Comparison of ENCODE assay signal across 8 cellular contexts in genomic region chr16:684067-684794, GRCh38. TPM values are rescaled to one million over a fixed set of nuclear protein-coding genes. Genes with fewer than 3 reads are reported as not detected.
DNase-seq lines count a peak whose midpoint lies in the region; ATAC-seq and TF ChIP-seq lines count a peak whose summit lies in the region.

JMJD8 (minus strand) TSS chr16:684334; CDS start chr16:684319, 15 bp downstream.

- H3K9me3 ChIP-seq in BE2C = no peaks in the 10 kb centered on the region
- H3K9me3 ChIP-seq in colonic mucosa = no peaks in the 10 kb centered on the region

- CTCF ChIA-PET in activated CD4-positive, alpha-beta T cell treated with anti-CD3 and anti-CD28 coated beads, Interleukin-2, amount 10 ng/mL, durations not matched to agents 7 days and 5 days (lab: Charles Lee) = interaction anchor here (1.4 kb wide), 1 partner anchor 11 kb away, joined by 4 read pairs; no protein-coding TSS in a partner anchor

- TF ChIP-seq CTCF in BE2C (IDR thresholded peaks at IDR 0.05; ENCODE audit: low read depth, low read length) (no peak), colonic mucosa (IDR thresholded peaks at IDR 0.05) (no peak)

- peaks cover 45% of the 10 kb centered on the region for H3K4me1 Mint-ChIP-seq in activated CD4-positive, alpha-beta T cell treated with anti-CD3 and anti-CD28 coated beads, Interleukin-2, amount 10 ng/mL, durations not matched to agents 7 days and 5 days

- POLR2A ChIA-PET in activated CD4-positive, alpha-beta T cell treated with anti-CD3 and anti-CD28 coated beads, Interleukin-2, amount 10 ng/mL, durations not matched to agents 7 days and 5 days (lab: Charles Lee) = interaction anchor here (0.6 kb wide), 2 partner anchors 122 to 153 kb away, joined by 3 to 5 read pairs; no protein-coding TSS in a partner anchor

- peak within 1 kb of the TSS; percentile 69 for H3K27ac Mint-ChIP-seq in activated CD4-positive, alpha-beta T cell treated with anti-CD3 and anti-CD28 coated beads, Interleukin-2, amount 10 ng/mL, durations not matched to agents 7 days and 5 days

- H3K9ac ChIP-seq in colonic mucosa (ENCODE audit: low read depth in 2 of 2, low read length in 2 of 2) = peak within 1 kb of the TSS; percentile 78 to 90

- ATAC-seq in HG03457 (IDR thresholded peaks at IDR 0.05; ENCODE audit: unreplicated experiment) = peak; percentile 43

- peaks cover 51% of the 10 kb centered on the region for H3K36me3 ChIP-seq in BE2C
- peaks cover 6% of the 10 kb centered on the region for H3K36me3 ChIP-seq in colonic mucosa

- peaks cover 18% of the 10 kb centered on the region for H3K36me3 Mint-ChIP-seq in activated CD4-positive, alpha-beta T cell treated with anti-CD3 and anti-CD28 coated beads, Interleukin-2, amount 10 ng/mL, durations not matched to agents 7 days and 5 days (ENCODE audit: low read depth)

- H3K4me1 ChIP-seq in BE2C (peaks cover 12% of the 10 kb centered on the region; the same call in 1 of the 2 replicates), colonic mucosa (peaks cover 40% of the 10 kb centered on the region)

- H3K4me3 ChIP-seq in BE2C (ENCODE audit: low read depth, low read length) (peak within 1 kb of the TSS; percentile 69), colonic mucosa (peak within 1 kb of the TSS; percentile 63)

- H3K4me3 Mint-ChIP-seq in activated CD4-positive, alpha-beta T cell treated with anti-CD3 and anti-CD28 coated beads, Interleukin-2, amount 10 ng/mL, durations not matched to agents 7 days and 5 days = peak within 1 kb of the TSS; percentile 75

- no peaks in the 10 kb centered on the region for H3K9me3 Mint-ChIP-seq in activated CD4-positive, alpha-beta T cell treated with anti-CD3 and anti-CD28 coated beads, Interleukin-2, amount 10 ng/mL, durations not matched to agents 7 days and 5 days

- intact Hi-C loops in colonic mucosa (cut with DNase I) = no loop called here

- H3K27me3 ChIP-seq in BE2C (no peaks in the 10 kb centered on the region), colonic mucosa (no peaks in the 10 kb centered on the region)

- DNase-seq in BE2C (peak; percentile 99), GM19240 (ENCODE audit: insufficient read length, low spot score) (peak; percentile 99), NCI-H526 treated with DMSO at 0.1 percent for 48 hours (lab: John Stamatoyannopoulos, UW) (peak; percentile 78), colonic mucosa (peak; percentile 97), left kidney (ENCODE audit: low read depth, low spot score) (peak; percentile 98)
- peak; percentile 97 for DNase-seq in activated CD4-positive, alpha-beta T cell treated with anti-CD3 and anti-CD28 coated beads, Interleukin-2, amount 10 ng/mL, durations not matched to agents 7 days and 5 days
- peak; percentile 91 to 97 for DNase-seq in stimulated activated CD4-positive, alpha-beta T cell treated with anti-CD3 and anti-CD28 coated beads, Interleukin-1b, Interleukin-23, amount 100 ng/mL, for 4 hours (ENCODE audit: low read depth in 2 of 2)

- peak within 1 kb of the TSS; percentile 60 for H3K27ac ChIP-seq in colonic mucosa

- no peaks in the 10 kb centered on the region for H3K27me3 Mint-ChIP-seq in activated CD4-positive, alpha-beta T cell treated with anti-CD3 and anti-CD28 coated beads, Interleukin-2, amount 10 ng/mL, durations not matched to agents 7 days and 5 days

RNA-seq across cellular contexts. Expression of gene JMJD8, which starts in this region (rescaled TPM):
- polyA plus RNA-seq in BE2C (2012; ENCODE audit: insufficient read depth, insufficient read length, low read depth) = 327 TPM
- total RNA-seq in activated CD4-positive, alpha-beta T cell treated with anti-CD3 and anti-CD28 coated beads, Interleukin-2, amount 10 ng/mL, durations not matched to agents 7 days and 5 days = 10 to 100 TPM; 33.8 to 34.3 TPM
- 10 to 100 TPM; 40.7 to 72.1 TPM for total RNA-seq in colonic mucosa

Comparison
In these comparisons a context has a peak if more than half of its experiments do, and no peak if none do; other contexts are left out.
1. Peak in every context shown above with its lines: DNase-seq, ATAC-seq, H3K4me3 ChIP-seq and H3K27ac ChIP-seq.